17 cellular contexts compared by ENCODE assay signal in the genomic region with DNA sequence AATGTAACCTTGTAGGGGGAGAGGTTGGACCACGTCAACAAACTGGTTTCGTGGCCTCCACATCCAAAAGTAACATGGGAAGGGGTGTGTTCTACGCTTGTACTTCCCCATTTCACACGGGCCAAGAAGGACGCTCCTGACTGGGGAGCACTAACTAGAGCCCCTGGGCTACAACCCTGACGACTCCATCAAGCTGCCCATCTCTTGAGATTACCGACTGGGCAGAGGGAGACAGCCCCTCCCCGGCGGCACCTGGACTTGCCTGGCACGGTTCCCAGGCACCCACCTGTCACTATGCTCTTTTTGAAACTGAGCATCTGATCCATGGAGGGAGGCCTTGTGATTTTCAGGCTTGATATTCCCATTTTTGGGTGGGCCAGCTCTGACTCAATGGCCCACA.
"Had no signal": no experiment of that assay in that cellular context is flagged by ENCODE, and none has a peak within 500 bp of the region (broad histone marks: within the 10 kb centered on the region; RNA-seq: fewer than 3 reads in every experiment).

No MANE protein-coding gene starts in this region.

- DNase-seq: activated CD4-positive, alpha-beta T cell treated with anti-CD3 and anti-CD28 coated beads for 4 hours; activated CD8-positive, alpha-beta T cell treated with anti-CD3 and anti-CD28 coated beads, Interleukin-2, amount 10 ng/mL, durations not matched to agents 7 days and 5 days; activated naive CD4-positive, alpha-beta T cell treated with Interleukin-2 at 50 U/mL for 16 hours; activated naive CD8-positive, alpha-beta T cell treated with anti-CD3 and anti-CD28 coated beads, Interleukin-2, amount 50 U/mL, for 24 hours; glutamatergic neuron; left cardiac atrium; lower lobe of right lung; midbrain; right cardiac atrium; stimulated activated CD4-positive, alpha-beta T cell treated with anti-CD3 and anti-CD28 coated beads, Interleukin-2, amount 100 ng/mL, for 24 hours; stimulated activated naive B cell treated with anti-CD40 and anti-IgM and Interleukin-4, amounts not matched to agents 10 μg/mL and 1 μg/mL and 100 μg/mL, for 72 hours; substantia nigra had no signal

- H3K4me1 ChIP-seq: ascending aorta, lower lobe of right lung had no signal

- H3K4me3 ChIP-seq: ascending aorta, lower lobe of right lung had no signal

- FAIRE-seq: bronchial epithelial cell, endometrium had no signal

- H3K9me3 ChIP-seq: ascending aorta, lower lobe of right lung had no signal

- H3K27ac ChIP-seq: ascending aorta, lower lobe of right lung, VCaP had no signal

- H3K27me3 ChIP-seq: ascending aorta had no signal

- ATAC-seq: activated CD8-positive, alpha-beta T cell treated with anti-CD3 and anti-CD28 coated beads, Interleukin-2, amount 10 ng/mL, durations not matched to agents 7 days and 5 days; activated naive CD8-positive, alpha-beta T cell treated with anti-CD3 and anti-CD28 coated beads, Interleukin-2, amount 50 U/mL, for 24 hours; esophagus mucosa; left cardiac atrium; lower lobe of right lung; right cardiac atrium; stimulated activated naive B cell treated with anti-CD40 and anti-IgM and Interleukin-4, amounts not matched to agents 10 μg/mL and 1 μg/mL and 100 μg/mL, for 72 hours had no signal

- H3K36me3 ChIP-seq: ascending aorta, lower lobe of right lung had no signal
